In the genomic region with DNA sequence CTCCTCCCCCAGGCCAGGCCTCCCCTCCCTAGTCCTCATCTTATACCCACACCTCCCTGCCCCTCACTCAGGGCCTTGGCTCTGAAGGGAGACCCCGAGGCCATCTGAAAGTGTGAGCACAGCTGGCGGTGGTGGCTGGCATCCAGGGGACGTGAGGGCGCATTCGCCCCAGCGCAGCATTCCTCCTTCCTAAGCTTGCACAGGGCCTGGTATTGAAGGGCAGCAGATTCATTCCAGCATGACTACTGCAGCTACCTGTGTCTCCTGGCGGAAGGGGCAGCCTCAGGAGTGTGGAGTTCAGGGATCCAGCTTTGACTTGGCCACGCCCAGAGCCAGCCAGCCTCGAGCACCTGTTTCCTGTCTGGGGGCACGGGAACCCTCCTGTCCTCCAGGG, we compare ENCODE assay signal across 20 cellular contexts.
"Had no signal": no experiment of that assay in that cellular context is flagged by ENCODE, and none has a peak within 500 bp of the region (broad histone marks: within the 10 kb centered on the region; RNA-seq: fewer than 3 reads in every experiment).

No MANE protein-coding gene starts in this region.

- H3K4me1 ChIP-seq: colonic mucosa, prostate gland had no signal

- H3K9me3 ChIP-seq: colonic mucosa, left ventricle myocardium inferior, prostate gland, stomach had no signal

- H3K36me3 ChIP-seq: colonic mucosa, left ventricle myocardium inferior, neural progenitor cell, prostate gland, stomach, WERI-Rb-1 had no signal

- H2AFZ ChIP-seq: neural progenitor cell had no signal

- H3K9ac ChIP-seq: neural progenitor cell had no signal

- H3K9me3 Mint-ChIP-seq: neural progenitor cell, type B pancreatic cell had no signal

- H3K4me3 ChIP-seq: colonic mucosa, left ventricle myocardium inferior, neural progenitor cell, prostate gland, skin epidermis, stomach had no signal

- H3K27me3 ChIP-seq: colonic mucosa, neural progenitor cell, stomach had no signal

- H3K36me3 Mint-ChIP-seq: brain, neural progenitor cell, type B pancreatic cell had no signal

- H3K4me2 ChIP-seq: neural progenitor cell had no signal

- ATAC-seq: right cardiac atrium had no signal

- DNase-seq: activated CD4-positive, alpha-beta T cell treated with anti-CD3 and anti-CD28 coated beads, Interleukin-2, amount 50 U/mL, for 4 hours; activated naive CD4-positive, alpha-beta T cell treated with Interleukin-2 at 50 U/mL for 16 hours; activated T-cell treated with anti-CD3 and anti-CD28 coated beads for 4 hours; anterior cingulate cortex; central memory CD4-positive, alpha-beta T cell; colonic mucosa; erythroblast; foreskin melanocyte; glutamatergic neuron; kidney; left ventricle myocardium inferior; right cardiac atrium; stimulated activated CD4-positive, alpha-beta T cell treated with anti-CD3 and anti-CD28 coated beads, Interleukin-4, amount 100 ng/mL, for 1 hour; stomach; WERI-Rb-1 had no signal

- H3K4me3 Mint-ChIP-seq: brain, neural progenitor cell, type B pancreatic cell had no signal

- H3K27ac ChIP-seq: colonic mucosa, left ventricle myocardium inferior, neural progenitor cell, prostate gland, skin epidermis, stomach, WERI-Rb-1 had no signal
